ENCODE assay signal across 1 cellular context in genomic region chr22:42357634-42358296, GRCh38.
TF ChIP-seq lines count a peak whose summit lies in the region.

No MANE protein-coding gene starts in this region.

TF ChIP-seq in GM12878, 131 proteins besides CTCF, POLR2A, EP300 and RAD21 (continued from another document):
- TF ChIP-seq CBFB (IDR thresholded peaks at IDR 0.05; ENCODE audit: low read depth) (no peak), SMAD1 (IDR thresholded peaks at IDR 0.05; ENCODE audit: low read depth, partially characterized antibody) (no peak), NKRF (conservative IDR thresholded peaks at IDR 0.05) (no peak), ZBTB4 (CRISPR knock-in tag; IDR thresholded peaks at IDR 0.05) (no peak), KDM1A (IDR thresholded peaks at IDR 0.05; ENCODE audit: borderline replicate concordance) (no peak), SPI1 (IDR thresholded peaks at IDR 0.05; ENCODE audit: borderline replicate concordance, insufficient read depth, low read depth, low read length) (no peak), KLF5 (IDR thresholded peaks at IDR 0.05; ENCODE audit: partially characterized antibody) (no peak)
